In genomic region chr12:9751204-9752144, GRCh38 we compare ENCODE assay signal across 8 cellular contexts. TPM values are rescaled to one million over a fixed set of nuclear protein-coding genes. Genes with fewer than 3 reads are reported as not detected.
DNase-seq lines count a peak whose midpoint lies in the region; ATAC-seq, FAIRE-seq and TF ChIP-seq lines count a peak whose summit lies in the region.

No MANE protein-coding gene starts in this region.

- no peaks in the 10 kb centered on the region for H3K36me3 ChIP-seq in SK-N-MC (ENCODE audit: insufficient read depth, low read length)
- peaks cover 0 to 14% of the 10 kb centered on the region in 2 experiments; a peak in 3 of 4 replicates for H3K36me3 ChIP-seq in GM12878 (ENCODE audit: control insufficient read depth in 2 of 2, insufficient read depth in 2 of 2, low read length in 1 of 2)
- peaks cover 6 to 39% (median 33%) of the 10 kb centered on the region in 3 experiments for H3K36me3 ChIP-seq in naive thymus-derived CD4-positive, alpha-beta T cell (ENCODE audit: control insufficient read depth in 2 of 3, insufficient read depth in 3 of 3, low read length in 3 of 3)
- no peaks in the 10 kb centered on the region for H3K36me3 ChIP-seq in tibial nerve

- SMC1A ChIA-PET in GM12878 (lab: Charles Lee; ENCODE audit: uncharacterized antibody, unreplicated experiment), result interaction anchor here (0.7 to 22.8 kb wide), 27 partner anchors 7 to 506 kb away, joined by 3 to 814 read pairs (median 6); partner anchors contain the start of genes CD69, CLEC2A and CLEC2D

- TF ChIP-seq EP300 in GM12878 (IDR thresholded peaks at IDR 0.05; ENCODE audit: borderline replicate concordance in 1 of 2, control insufficient read depth in 1 of 2, low read depth in 2 of 2, low read length in 2 of 2) (no peak), tibial nerve (IDR thresholded peaks at IDR 0.05) (no peak)

- peaks cover 0 to 4% (median 0%) of the 10 kb centered on the region in 5 donors for H3K27me3 Mint-ChIP-seq in naive thymus-derived CD4-positive, alpha-beta T cell

- H3K9ac ChIP-seq in SK-N-MC (ENCODE audit: insufficient read length), result no peak overlapping the region
- no peak overlapping the region for H3K9ac ChIP-seq in GM12878 (ENCODE audit: control insufficient read depth, insufficient read depth, low read length)

- no TSS peak for BruUV-seq in GM12878 (replicated peaks; lab: Mats Ljungman, UMichigan)

- POLR2A ChIA-PET in GM12878 (lab: Charles Lee), result interaction anchor here (0.7 to 3.1 kb wide), 8 partner anchors 9 to 48 kb away, joined by 3 to 10 read pairs (median 4); partner anchors contain the start of gene CD69
- POLR2A ChIA-PET in naive thymus-derived CD4-positive, alpha-beta T cell (lab: Charles Lee), result interaction anchor here (0.7 to 19.3 kb wide), 17 partner anchors 7 to 117 kb away, joined by 3 to 433 read pairs (median 6); partner anchors contain the start of genes CD69 and CLEC2B

- peak; percentile 40 for ATAC-seq in HG03064 (IDR thresholded peaks at IDR 0.05; ENCODE audit: low read depth, unreplicated experiment)
- ATAC-seq in GM12878, result peak; percentile 51
- peak; percentile 65 for ATAC-seq in naive thymus-derived CD4-positive, alpha-beta T cell
- no peak for ATAC-seq in HG02763 (IDR thresholded peaks at IDR 0.05; ENCODE audit: unreplicated experiment)

- CTCF ChIA-PET in GM12878 (lab: Yijun Ruan, JAX), result interaction anchor here (0.6 to 19.3 kb wide), 42 partner anchors 9 to 999 kb away, joined by 3 to 835 read pairs (median 6); partner anchors contain the start of genes CD69, CLEC1B and KLRF2
- CTCF ChIA-PET in naive thymus-derived CD4-positive, alpha-beta T cell (lab: Charles Lee), result interaction anchor here (0.6 to 19.4 kb wide), 36 partner anchors 9 to 793 kb away, joined by 3 to 616 read pairs (median 6); partner anchors contain the start of gene CD69

- WGBS in GM12878 (ENCODE audit: insufficient coverage, insufficient replicate concordance, low lambda C conversion rate, missing lambda C conversion rate), result 44% methylated on average over 9 of the region's 9 CpGs
- WGBS in tibial nerve, 2 donors, result 32 to 37% methylated on average over 9 of the region's 9 CpGs

- H3K9me3 Mint-ChIP-seq in naive thymus-derived CD4-positive, alpha-beta T cell, result peaks cover 0 to 3% (median 0%) of the 10 kb centered on the region in 11 donors

- H3K27ac ChIP-seq in SK-N-MC, result no peak overlapping the region
- no peak overlapping the region for H3K27ac ChIP-seq in GM12878 (ENCODE audit: control insufficient read depth, insufficient read depth)
- H3K27ac ChIP-seq in naive thymus-derived CD4-positive, alpha-beta T cell (ENCODE audit: low read depth, low read length), result peak overlapping the region; percentile 67
- H3K27ac ChIP-seq in tibial nerve, result peak overlapping the region in 1 of 4 donors; percentile 12

- peak overlapping the region; percentile 28 for H3K4me3 ChIP-seq in SK-N-MC
- H3K4me3 ChIP-seq in GM12878, result no peak overlapping the region
- no peak overlapping the region for H3K4me3 ChIP-seq in naive thymus-derived CD4-positive, alpha-beta T cell (ENCODE audit: low read length)
- H3K4me3 ChIP-seq in tibial nerve, result peak overlapping the region in 1 of 4 donors; percentile 18

- H2AFZ ChIP-seq in GM12878 (ENCODE audit: control insufficient read depth, low read depth, low read length), result no peak overlapping the region

- H4K20me1 ChIP-seq in GM12878 (ENCODE audit: control insufficient read depth, insufficient read depth), result no peaks in the 10 kb centered on the region

- TF ChIP-seq RAD21 in GM12878 (IDR thresholded peaks at IDR 0.05; ENCODE audit: insufficient read depth, low read depth, low read length), result peak; percentile 67

- TF ChIP-seq POLR2A in GM12878 (IDR thresholded peaks at IDR 0.05; ENCODE audit: low read depth, low read length), result 0 out of 2 replicates have a peak, but pooled peaks have one; percentile 42
- no peak for TF ChIP-seq POLR2A in tibial nerve (IDR thresholded peaks at IDR 0.05)

- H3K27me3 ChIP-seq in GM12878 (replicated peaks in 1 of 2; ENCODE audit: control insufficient read depth in 2 of 2, insufficient read depth in 2 of 2, low read length in 1 of 2) (no peaks in the 10 kb centered on the region), tibial nerve (no peaks in the 10 kb centered on the region)
- no peaks in the 10 kb centered on the region for H3K27me3 ChIP-seq in naive thymus-derived CD4-positive, alpha-beta T cell (ENCODE audit: control insufficient read depth in 2 of 2, insufficient read depth in 2 of 2, low read length in 2 of 2)

- DNase-seq in AG20443 (ENCODE audit: low spot score) (peak; percentile 56), SK-N-MC (ENCODE audit: low read depth, low spot score) (no peak), GM12878 (ENCODE audit: low read depth, low spot score) (no peak), D721Med (ENCODE audit: insufficient read length, low spot score) (no peak), tibial nerve (ENCODE audit: low spot score in 2 of 2) (no peak)
- DNase-seq in naive thymus-derived CD4-positive, alpha-beta T cell, result peak in 3 of 9 donors; percentile 42 to 76 (median 43)

- peak; percentile 89 for FAIRE-seq in GM12878 (lab: Jason Lieb, UNC)
- FAIRE-seq in D721Med (lab: Jason Lieb, UNC), result no peak

- RAD21 ChIA-PET in GM12878 (lab: Charles Lee; ENCODE audit: unreplicated experiment), result interaction anchor here (1.0 to 17.5 kb wide), 22 partner anchors 9 to 391 kb away, joined by 3 to 577 read pairs (median 8); partner anchors contain the start of genes CD69 and CLEC2B

- peaks cover 4 to 37% (median 37%) of the 10 kb centered on the region in 5 donors for H3K36me3 Mint-ChIP-seq in naive thymus-derived CD4-positive, alpha-beta T cell

- in situ Hi-C loops in GM12878 (cut with MboI), result loop anchor here (5.0 kb wide), 1 partner anchor 46 kb away; no protein-coding TSS in a partner anchor

- H3K4me1 ChIP-seq in GM12878 (ENCODE audit: control insufficient read depth, insufficient read depth, low read length) (no peaks in the 10 kb centered on the region), tibial nerve (peaks cover 0 to 14% (median 0%) of the 10 kb centered on the region in 4 donors)
- H3K4me1 ChIP-seq in naive thymus-derived CD4-positive, alpha-beta T cell (ENCODE audit: control insufficient read depth in 2 of 2, insufficient read depth in 2 of 2, low read length in 2 of 2), result peaks cover 32 to 39% of the 10 kb centered on the region in 2 donors

- TF ChIP-seq CTCF in GM12878 (IDR thresholded peaks at IDR 0.05 in 2 of 3, conservative IDR thresholded peaks at IDR 0.05 in 1 of 3; ENCODE audit: control insufficient read depth in 2 of 3, extremely low read depth in 1 of 3, insufficient read depth in 1 of 3, low read depth in 3 of 3, low read length in 3 of 3) (peak; percentile 51 to 67 (median 55); a peak in 5 of 6 replicates), D721Med (IDR thresholded peaks at IDR 0.05; ENCODE audit: insufficient read depth, missing control alignments) (no peak), tibial nerve (IDR thresholded peaks at IDR 0.05) (no peak)

- H3K4me3 Mint-ChIP-seq in naive thymus-derived CD4-positive, alpha-beta T cell, result peak overlapping the region; percentile 31 to 87 (median 64)

- no peak overlapping the region; the same call in 1 of the 2 replicates for H3K4me2 ChIP-seq in GM12878 (ENCODE audit: control insufficient read depth, insufficient read depth)

- H3K4me1 Mint-ChIP-seq in naive thymus-derived CD4-positive, alpha-beta T cell, result peaks cover 24 to 70% (median 62%) of the 10 kb centered on the region in 7 donors

- no peaks in the 10 kb centered on the region for H3K9me3 ChIP-seq in SK-N-MC (ENCODE audit: low read depth, low read length)
- no peaks in the 10 kb centered on the region for H3K9me3 ChIP-seq in GM12878 (replicated peaks; ENCODE audit: control insufficient read depth, insufficient read depth, low read length)
- H3K9me3 ChIP-seq in naive thymus-derived CD4-positive, alpha-beta T cell (ENCODE audit: control insufficient read depth in 2 of 3, low read length in 3 of 3), result no peaks in the 10 kb centered on the region
- no peaks in the 10 kb centered on the region for H3K9me3 ChIP-seq in tibial nerve

- intact Hi-C loops in GM12878 (cut with micrococcal nuclease; ENCODE audit: unreplicated experiment), result loop anchor here (5.0 kb wide), 1 partner anchor 116 kb away; the partner anchor contains the start of gene CLEC2B
- intact Hi-C loops in naive thymus-derived CD4-positive, alpha-beta T cell (cut with micrococcal nuclease), result loop anchor here (2.0 to 10.0 kb wide), 3 partner anchors 117 to 1507 kb away; partner anchors contain the start of gene CLEC2B (in 1 of the 2)

- H3K79me2 ChIP-seq in GM12878 (ENCODE audit: control insufficient read depth, insufficient read depth, low read length), result peaks cover 3% of the 10 kb centered on the region; the same call in 1 of the 2 replicates

- peak overlapping the region; percentile 61 to 97 (median 91) for H3K27ac Mint-ChIP-seq in naive thymus-derived CD4-positive, alpha-beta T cell

RNA-seq across cellular contexts. Expression of gene CD69, which starts 9.2 kb away (rescaled TPM):
- 224 and 241 TPM in 2 replicates for total RNA-seq in GM12878 (2013; cell fraction: nucleolus; rRNA removed)
- total RNA-seq in GM12878 (2014; rRNA removed) (15.0 and 23.3 TPM in 2 replicates), GM12878 (2014; rRNA removed; fragmentation: Illumina TruSeq; extraction: Trizol) (18.2 and 21.8 TPM in 2 replicates), GM12878 (2021) (10.8 and 12.4 TPM in 2 replicates), tibial nerve (10 to 100 TPM in 1 of 4 donors, 1 to 10 TPM in 3; 4.2 to 13.5 (median 7.4) TPM)
- 20.1 TPM for polyA plus RNA-seq in GM12878 (2011; ENCODE audit: low read depth)
- polyA plus RNA-seq in GM12878 (2011; rRNA removed) (156 and 338 TPM in 2 replicates), GM12878 (2014; fragmentation: Illumina TruSeq; extraction: Trizol) (10.3 and 22.3 TPM in 2 replicates), GM12878 (2014; fragmentation: Nextera tagmentation; extraction: Ambion mirVana) (10 to 100 TPM; 32.9 to 55.7 TPM), GM12878 (2014; rRNA removed) (7.9 and 15.0 TPM in 2 replicates), GM12878 (2016; fragmentation: Nextera tagmentation; extraction: Ambion mirVana) (1 to 10 TPM; 7.3 to 8.0 TPM)
- 40.2 and 51.7 TPM in 2 replicates for polyA plus RNA-seq in GM12878 (2011; cell fraction: cytosol; rRNA removed)
- polyA plus RNA-seq in GM12878 (2011; cell fraction: nucleus; rRNA removed), result 75.4 and 142 TPM in 2 replicates
- polyA plus RNA-seq in GM12878 (2012), result 23.3 and 64.7 TPM in 2 replicates
- polyA minus RNA-seq in GM12878 (2011; rRNA and poly(A)+ RNA removed), result 172 and 240 TPM in 2 replicates
- 37.4 and 42.2 TPM in 2 replicates for polyA minus RNA-seq in GM12878 (2011; cell fraction: cytosol; rRNA and poly(A)+ RNA removed)
- 166 and 176 TPM in 2 replicates for polyA minus RNA-seq in GM12878 (2011; cell fraction: nucleus; rRNA and poly(A)+ RNA removed)
- total RNA-seq in naive thymus-derived CD4-positive, alpha-beta T cell, result 100 to 1,000 TPM in 3 of 5 experiments, 10 to 100 TPM in 2; 25.8 to 588 (median 125) TPM
- polyA plus RNA-seq in naive thymus-derived CD4-positive, alpha-beta T cell, result 100 to 1,000 TPM; 113 to 201 TPM

RNA-seq across cellular contexts. Expression of gene CLECL1, which starts 18.6 kb away (rescaled TPM):
- total RNA-seq in GM12878 (2013; cell fraction: nucleolus; rRNA removed), result 0.92 and 0.98 TPM in 2 replicates
- 25.0 and 25.9 TPM in 2 replicates for total RNA-seq in GM12878 (2014; rRNA removed)
- 43.7 and 44.2 TPM in 2 replicates for total RNA-seq in GM12878 (2014; rRNA removed; fragmentation: Illumina TruSeq; extraction: Trizol)
- total RNA-seq in GM12878 (2021), result 29.0 and 33.6 TPM in 2 replicates
- 95.5 TPM for polyA plus RNA-seq in GM12878 (2011; ENCODE audit: low read depth)
- polyA plus RNA-seq in GM12878 (2011; rRNA removed), result 4.6 and 7.9 TPM in 2 replicates
- polyA plus RNA-seq in GM12878 (2011; cell fraction: cytosol; rRNA removed), result 1.9 and 2.1 TPM in 2 replicates
- 1.6 and 3.5 TPM in 2 replicates for polyA plus RNA-seq in GM12878 (2011; cell fraction: nucleus; rRNA removed)
- polyA plus RNA-seq in GM12878 (2012), result 87.0 and 87.9 TPM in 2 replicates
- 48.6 and 53.9 TPM in 2 replicates for polyA plus RNA-seq in GM12878 (2014; fragmentation: Illumina TruSeq; extraction: Trizol)
- 10 to 100 TPM; 53.3 to 56.5 TPM for polyA plus RNA-seq in GM12878 (2014; fragmentation: Nextera tagmentation; extraction: Ambion mirVana)
- polyA plus RNA-seq in GM12878 (2014; rRNA removed), result 35.7 and 37.8 TPM in 2 replicates
- 10 to 100 TPM; 50.9 to 52.9 TPM for polyA plus RNA-seq in GM12878 (2016; fragmentation: Nextera tagmentation; extraction: Ambion mirVana)
- polyA minus RNA-seq in GM12878 (2011; rRNA and poly(A)+ RNA removed), result 0.88 and 2.4 TPM in 2 replicates
- polyA minus RNA-seq in GM12878 (2011; cell fraction: cytosol; rRNA and poly(A)+ RNA removed), result 2.4 TPM in 1 of 2 replicates, not detected in the other
- polyA minus RNA-seq in GM12878 (2011; cell fraction: nucleus; rRNA and poly(A)+ RNA removed), result 1.8 and 3.0 TPM in 2 replicates
- total RNA-seq in naive thymus-derived CD4-positive, alpha-beta T cell, result 1 to 10 TPM in 2 of 5 experiments, under 1 TPM in 1, not detected in 2; 0.43 to 6.1 (median 2.5) TPM
- under 1 TPM; 0.38 to 0.39 TPM for polyA plus RNA-seq in naive thymus-derived CD4-positive, alpha-beta T cell
- total RNA-seq in tibial nerve, result not detected

Comparison
In these comparisons a context has a peak if more than half of its experiments do, and no peak if none do; other contexts are left out.
1. CTCF ChIP-seq: peak in GM12878 (3 of 3); none in D721Med (single experiment) and tibial nerve (0 of 5).